In genomic region chr1:179077396-179077795, GRCh38 we compare ENCODE assay signal across 1 cellular context.
TF ChIP-seq lines count a peak whose summit lies in the region.

No MANE protein-coding gene starts in this region.

TF ChIP-seq in SK-N-SH treated with all-trans-retinoic acid at 6 μM for 48 hours, 23 proteins besides CTCF, POLR2A, EP300 and RAD21 (continued from another document):
- TF ChIP-seq, protein P1, sequence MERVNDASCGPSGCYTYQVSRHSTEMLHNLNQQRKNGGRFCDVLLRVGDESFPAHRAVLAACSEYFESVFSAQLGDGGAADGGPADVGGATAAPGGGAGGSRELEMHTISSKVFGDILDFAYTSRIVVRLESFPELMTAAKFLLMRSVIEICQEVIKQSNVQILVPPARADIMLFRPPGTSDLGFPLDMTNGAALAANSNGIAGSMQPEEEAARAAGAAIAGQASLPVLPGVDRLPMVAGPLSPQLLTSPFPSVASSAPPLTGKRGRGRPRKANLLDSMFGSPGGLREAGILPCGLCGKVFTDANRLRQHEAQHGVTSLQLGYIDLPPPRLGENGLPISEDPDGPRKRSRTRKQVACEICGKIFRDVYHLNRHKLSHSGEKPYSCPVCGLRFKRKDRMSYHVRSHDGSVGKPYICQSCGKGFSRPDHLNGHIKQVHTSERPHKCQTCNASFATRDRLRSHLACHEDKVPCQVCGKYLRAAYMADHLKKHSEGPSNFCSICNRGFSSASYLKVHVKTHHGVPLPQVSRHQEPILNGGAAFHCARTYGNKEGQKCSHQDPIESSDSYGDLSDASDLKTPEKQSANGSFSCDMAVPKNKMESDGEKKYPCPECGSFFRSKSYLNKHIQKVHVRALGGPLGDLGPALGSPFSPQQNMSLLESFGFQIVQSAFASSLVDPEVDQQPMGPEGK (CRISPR knock-in tag; IDR thresholded peaks at IDR 0.05; ENCODE audit: borderline replicate concordance) = no peak
- TF ChIP-seq CSRNP3 (CRISPR knock-in tag; IDR thresholded peaks at IDR 0.05) = no peak
